In genomic region chr2:26359886-26360473, GRCh38 we compare ENCODE assay signal across 1 cellular context.
A peak's percentile ranks its signal among the peaks of the same experiment; 100 is the strongest.
TF ChIP-seq lines count a peak whose summit lies in the region.

No MANE protein-coding gene starts in this region.

TF ChIP-seq in K562, 482 proteins besides CTCF, POLR2A, EP300 and RAD21 (continued from another document):
- TF ChIP-seq VEZF1 (CRISPR knock-in tag; IDR thresholded peaks at IDR 0.05) (no peak), DPF2 (IDR thresholded peaks at IDR 0.05) (0 out of 2 replicates have a peak, but pooled peaks have one; percentile 26), ESRRA (IDR thresholded peaks at IDR 0.05; ENCODE audit: borderline replicate concordance, low read depth) (peak; percentile 11; the same call in 1 of the 2 replicates), MAFG (tag; conservative IDR thresholded peaks at IDR 0.05) (no peak), ZFPM2 (CRISPR knock-in tag; IDR thresholded peaks at IDR 0.05) (no peak), MEIS2 (IDR thresholded peaks at IDR 0.05; ENCODE audit: partially characterized antibody) (peak; percentile 54), CBFA2T3 (IDR thresholded peaks at IDR 0.05) (peak; percentile 79), CC2D1A (IDR thresholded peaks at IDR 0.05) (no peak), ZNF717 (CRISPR knock-in tag; IDR thresholded peaks at IDR 0.05) (no peak), NFIC (IDR thresholded peaks at IDR 0.05) (peak; percentile 42), NCOA1 (IDR thresholded peaks at IDR 0.05; ENCODE audit: low read depth) (no peak), HMBOX1 (IDR thresholded peaks at IDR 0.05) (peak; percentile 70), POLR2B (IDR thresholded peaks at IDR 0.05; ENCODE audit: low read depth, partially characterized antibody) (no peak), THRB (CRISPR knock-in tag; conservative IDR thresholded peaks at IDR 0.05) (no peak), RBBP5 (IDR thresholded peaks at IDR 0.05; ENCODE audit: borderline replicate concordance, insufficient read depth, low read length, poor library complexity, severe bottlenecking) (no peak), CEBPB (tag; IDR thresholded peaks at IDR 0.05) (no peak), POLR2G (IDR thresholded peaks at IDR 0.05; ENCODE audit: low read depth, low read length) (no peak), ARID4B (CRISPR knock-in tag; IDR thresholded peaks at IDR 0.05) (no peak), TFAM (CRISPR knock-in tag; conservative IDR thresholded peaks at IDR 0.05) (no peak), HDAC3 (IDR thresholded peaks at IDR 0.05; ENCODE audit: borderline replicate concordance, partially characterized antibody) (no peak), FOS (IDR thresholded peaks at IDR 0.05; ENCODE audit: extremely low read depth, insufficient read length) (no peak), ZNF696 (CRISPR knock-in tag; conservative IDR thresholded peaks at IDR 0.05) (no peak), SIX5 (IDR thresholded peaks at IDR 0.05; ENCODE audit: borderline replicate concordance in 1 of 2, insufficient read depth in 1 of 2, low read depth in 1 of 2, low read length in 2 of 2) (no peak), STAT5A (IDR thresholded peaks at IDR 0.05; ENCODE audit: borderline replicate concordance, low read length) (peak; percentile 49; the same call in 1 of the 2 replicates)
TF ChIP-seq in K562: peak in this region for 14.
